ENCODE assay signal across 14 cellular contexts in the genomic region with DNA sequence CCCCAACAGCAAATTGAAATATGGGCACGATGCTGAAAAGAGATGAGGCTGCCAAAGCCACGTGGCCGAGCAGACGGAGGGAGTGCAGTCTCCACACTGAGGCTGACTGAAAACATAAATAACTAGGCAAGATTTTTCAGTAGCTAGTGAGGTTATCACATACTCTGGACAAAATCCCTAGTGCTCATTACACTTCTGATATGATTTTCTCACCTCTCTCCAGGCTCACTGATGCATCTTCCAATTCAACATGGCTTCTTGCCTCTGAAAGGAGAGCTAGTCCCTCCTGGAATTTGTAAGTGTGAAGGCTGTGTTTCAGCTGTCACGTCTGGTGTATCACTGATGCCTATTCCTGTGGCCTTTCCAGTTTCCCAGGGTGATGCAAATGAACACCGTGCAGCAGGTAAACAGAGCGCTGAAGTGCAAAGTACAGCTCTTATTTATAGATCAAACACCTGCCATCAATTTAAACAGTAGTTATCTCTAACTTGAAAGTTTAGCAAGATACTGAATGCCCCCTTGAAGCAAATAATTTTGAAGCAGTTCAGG.
A peak's percentile ranks its signal among the peaks of the same experiment; 100 is the strongest.
DNase-seq lines count a peak whose midpoint lies in the region; ATAC-seq and TF ChIP-seq lines count a peak whose summit lies in the region.
"Had no signal": no experiment of that assay in that cellular context is flagged by ENCODE, and none has a peak within 500 bp of the region (broad histone marks: within the 10 kb centered on the region; RNA-seq: fewer than 3 reads in every experiment).

No MANE protein-coding gene starts in this region.

- intact Hi-C loops in mucosa of descending colon (cut with DNase I, micrococcal nuclease) = no loop called here

- in situ Hi-C loops in G401 (cut with HindIII; ENCODE audit: low sequenced_read_pairs) = no loop called here

- TF ChIP-seq CTCF in mucosa of descending colon (IDR thresholded peaks at IDR 0.05) (no peak), omental fat pad (IDR thresholded peaks at IDR 0.05) (no peak)

- no peaks in the 10 kb centered on the region for H3K4me1 ChIP-seq in mucosa of descending colon (ENCODE audit: low read depth)

- H3K36me3 ChIP-seq in mucosa of descending colon (ENCODE audit: low read depth) = no peaks in the 10 kb centered on the region
- H3K36me3 ChIP-seq: BLaER1 treated with 17β-estradiol and CSF1 and Interleukin-3, amounts not matched to agents 10 nM and 100 nM had no signal

- H3K4me3 ChIP-seq in mucosa of descending colon = no peak overlapping the region
- H3K4me3 ChIP-seq: BLaER1 treated with 17β-estradiol and CSF1 and Interleukin-3, amounts not matched to agents 10 nM and 100 nM had no signal

- no peaks in the 10 kb centered on the region for H3K9me3 ChIP-seq in mucosa of descending colon

- DNase-seq in G401 (ENCODE audit: low spot score) (peak; percentile 86), NCI-H1436 treated with DMSO at 0.1 percent for 48 hours (lab: John Stamatoyannopoulos, UW) (peak; percentile 45), SW480 (ENCODE audit: low spot score) (peak; percentile 28), mucosa of descending colon (peak in 1 of 3 donors; percentile 3), omental fat pad (ENCODE audit: low spot score) (no peak)
- no peak for DNase-seq in stimulated activated naive CD8-positive, alpha-beta T cell treated with anti-CD3 and anti-CD28 coated beads, Interleukin-15, Interleukin-2, amounts not matched to agents 100 U/mL and 50 U/mL, for 24 hours
- DNase-seq: activated T-cell treated with anti-CD3 and anti-CD28 coated beads, Interleukin-2, amount 50 U/mL, for 4 hours; foreskin melanocyte; GF-D8; NK-92 treated with Interleukin-12 subunit alpha and Interleukin-12 subunit beta, amount 100 ng/mL, for 24 hours; SW 1271 had no signal

- ATAC-seq in mucosa of descending colon (peak; percentile 68), HG03432 (IDR thresholded peaks at IDR 0.05; ENCODE audit: unreplicated experiment) (no peak), omental fat pad (ENCODE audit: low FRiP score) (no peak), GM19463 (IDR thresholded peaks at IDR 0.05; ENCODE audit: unreplicated experiment) (no peak)
- no peak for ATAC-seq in stimulated activated naive CD8-positive, alpha-beta T cell treated with anti-CD3 and anti-CD28 coated beads, Interleukin-15, Interleukin-2, amounts not matched to agents 100 U/mL and 50 U/mL, for 24 hours
- ATAC-seq: activated T-cell treated with anti-CD3 and anti-CD28 coated beads, Interleukin-2, amount 50 U/mL, for 4 hours had no signal

Comparison
In these comparisons a context has a peak if more than half of its experiments do, and no peak if none do; other contexts are left out.
1. DNase-seq: peak in G401 (single experiment), NCI-H1436 treated with DMSO at 0.1 percent for 48 hours (single experiment) and SW480 (single experiment); none in stimulated activated naive CD8-positive, alpha-beta T cell treated with anti-CD3 and anti-CD28 coated beads, Interleukin-15, Interleukin-2, amounts not matched to agents 100 U/mL and 50 U/mL, for 24 hours (single experiment) and omental fat pad (single experiment).